In the genomic region with DNA sequence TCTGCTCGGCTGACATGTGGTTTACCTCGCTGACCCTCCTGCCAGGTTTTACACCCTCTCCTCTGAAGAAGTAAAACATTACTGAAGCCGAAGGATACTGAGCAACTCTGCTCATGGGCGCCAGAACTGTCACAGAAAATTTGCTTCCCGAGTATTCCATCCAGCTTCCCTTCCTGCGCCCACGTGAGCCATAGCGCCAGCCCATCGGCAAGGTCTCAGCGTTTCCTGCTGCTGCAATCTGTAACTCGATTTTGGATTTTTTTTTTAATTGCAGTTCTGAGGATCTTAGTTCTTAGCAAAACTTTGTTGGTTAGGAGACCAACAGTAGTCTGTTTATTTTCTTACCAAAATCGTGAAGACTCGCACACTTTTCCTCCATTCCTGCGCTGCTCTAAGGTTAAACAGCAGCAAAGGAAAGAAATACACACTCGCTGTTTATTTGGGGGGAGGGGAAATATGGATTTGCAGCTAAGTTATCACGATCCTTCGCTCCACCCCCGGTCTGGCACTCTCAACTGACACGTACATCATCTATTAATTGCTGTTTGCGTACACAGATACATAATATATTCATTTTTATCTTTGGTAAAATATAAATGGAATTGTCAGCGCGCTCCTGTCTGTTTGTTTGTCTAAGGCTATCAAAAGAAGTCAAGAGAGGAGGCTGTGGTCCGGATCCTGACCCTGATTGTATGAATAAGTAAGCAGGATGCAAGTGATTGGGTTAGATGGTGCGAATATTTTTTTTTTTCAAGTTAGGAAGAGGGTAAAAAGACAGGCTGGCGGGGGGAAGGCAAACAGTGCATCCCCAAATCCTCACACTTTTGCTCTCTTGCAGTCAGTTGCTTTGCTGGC, we compare ENCODE assay signal across 8 cellular contexts. TPM values are rescaled to one million over a fixed set of nuclear protein-coding genes. Genes with fewer than 3 reads are reported as not detected.
DNase-seq lines count a peak whose midpoint lies in the region; ATAC-seq and TF ChIP-seq lines count a peak whose summit lies in the region.

A gene (plus strand): TSS at position 795 of the 855 bp plus-strand sequence. CDS start 668 bp downstream, outside the sequence.

- no peaks in the 10 kb centered on the region for H3K36me3 ChIP-seq in HAP-1 (replicated peaks)
- H3K36me3 ChIP-seq in heart right ventricle = no peaks in the 10 kb centered on the region
- no peaks in the 10 kb centered on the region for H3K36me3 ChIP-seq in psoas muscle (ENCODE audit: insufficient read depth in 1 of 2, low read depth in 1 of 2)

- DNase-seq in HAP-1 (ENCODE audit: low spot score in 2 of 2) (peak in 1 of 2 experiments; percentile 29), RWPE1 (ENCODE audit: low spot score) (no peak), heart right ventricle (peak; percentile 15 to 29), psoas muscle (no peak), 8988T (no peak)
- DNase-seq in activated T-helper 2 cell treated with anti-CD3 and anti-CD28 coated beads, Interferon-gamma antibody, Interleukin-2, Interleukin-4, amounts not matched to agents 10 μg/mL and 5 μg/mL and 100 μg/mL, durations not matched to agents 14 hours and 24 hours and 36 hours (ENCODE audit: low spot score) = no peak

- H3K27me3 Mint-ChIP-seq in activated T-helper 2 cell treated with anti-CD3 and anti-CD28 coated beads, Interferon-gamma antibody, Interleukin-2, Interleukin-4, amounts not matched to agents 10 μg/mL and 5 μg/mL and 100 μg/mL, durations not matched to agents 14 hours and 24 hours and 36 hours (ENCODE audit: low read depth) = peaks cover 45% of the 10 kb centered on the region

- WGBS in heart right ventricle, 2 donors = 4 to 5% methylated on average over 25 of the region's 25 CpGs
- WGBS in psoas muscle, 3 donors = 2% methylated on average over 25 of the region's 25 CpGs

- no peak within 1 kb of the TSS for H3K27ac Mint-ChIP-seq in activated T-helper 2 cell treated with anti-CD3 and anti-CD28 coated beads, Interferon-gamma antibody, Interleukin-2, Interleukin-4, amounts not matched to agents 10 μg/mL and 5 μg/mL and 100 μg/mL, durations not matched to agents 14 hours and 24 hours and 36 hours

- no peaks in the 10 kb centered on the region for H3K4me1 Mint-ChIP-seq in activated T-helper 2 cell treated with anti-CD3 and anti-CD28 coated beads, Interferon-gamma antibody, Interleukin-2, Interleukin-4, amounts not matched to agents 10 μg/mL and 5 μg/mL and 100 μg/mL, durations not matched to agents 14 hours and 24 hours and 36 hours (ENCODE audit: low read depth)

- TF ChIP-seq CTCF in RWPE1 (conservative IDR thresholded peaks at IDR 0.05; ENCODE audit: low read depth) = no peak
- no peak for TF ChIP-seq CTCF in heart right ventricle (IDR thresholded peaks at IDR 0.05)
- no peak for TF ChIP-seq CTCF in psoas muscle (IDR thresholded peaks at IDR 0.05)

- in situ Hi-C loops in HAP-1 (cut with MboI; ENCODE audit: low sequenced_read_pairs) = no loop called here

- intact Hi-C loops in heart right ventricle (cut with DNase I) (loop anchor here in 3 of 10 donors (5.0 to 10.0 kb wide), 3 partner anchors 212 to 338 kb away; no protein-coding TSS in a partner anchor), psoas muscle (cut with DNase I) (loop anchor here in 1 of 2 donors (10.0 kb wide), 1 partner anchor 222 kb away; no protein-coding TSS in a partner anchor)
- intact Hi-C loops in activated T-helper 2 cell treated with anti-CD3 and anti-CD28 coated beads, Interferon-gamma antibody, Interleukin-2, Interleukin-4, amounts not matched to agents 10 μg/mL and 5 μg/mL and 100 μg/mL, durations not matched to agents 14 hours and 24 hours and 36 hours (cut with micrococcal nuclease) = no loop called here

- H3K36me3 Mint-ChIP-seq in activated T-helper 2 cell treated with anti-CD3 and anti-CD28 coated beads, Interferon-gamma antibody, Interleukin-2, Interleukin-4, amounts not matched to agents 10 μg/mL and 5 μg/mL and 100 μg/mL, durations not matched to agents 14 hours and 24 hours and 36 hours (ENCODE audit: low read depth) = no peaks in the 10 kb centered on the region

- no peak within 1 kb of the TSS for H3K4me3 Mint-ChIP-seq in activated T-helper 2 cell treated with anti-CD3 and anti-CD28 coated beads, Interferon-gamma antibody, Interleukin-2, Interleukin-4, amounts not matched to agents 10 μg/mL and 5 μg/mL and 100 μg/mL, durations not matched to agents 14 hours and 24 hours and 36 hours (ENCODE audit: low read depth)

- POLR2A ChIA-PET in RWPE1 (lab: Yijun Ruan, JAX; ENCODE audit: low non-redundant PET) = no interaction called here

- H3K27me3 ChIP-seq in HAP-1 (ENCODE audit: low read depth) (peaks cover 33% of the 10 kb centered on the region), heart right ventricle (peaks cover 0 to 47% (median 10%) of the 10 kb centered on the region in 7 donors), psoas muscle (ENCODE audit: insufficient read depth in 3 of 3, low read length in 2 of 3) (peaks cover 0 to 54% (median 0%) of the 10 kb centered on the region in 3 donors)

- H3K9me3 ChIP-seq in HAP-1 (no peaks in the 10 kb centered on the region), heart right ventricle (no peaks in the 10 kb centered on the region), psoas muscle (no peaks in the 10 kb centered on the region)

- H3K4me3 ChIP-seq in HAP-1 (peak within 1 kb of the TSS; percentile 37), heart right ventricle (peak within 1 kb of the TSS; percentile 49 to 73 (median 60)), psoas muscle (peak within 1 kb of the TSS; percentile 65)

- H3K4me1 ChIP-seq in HAP-1 = peaks cover 2% of the 10 kb centered on the region
- H3K4me1 ChIP-seq in heart right ventricle = peaks cover 0 to 24% (median 18%) of the 10 kb centered on the region in 9 donors
- no peaks in the 10 kb centered on the region for H3K4me1 ChIP-seq in psoas muscle

- no peaks in the 10 kb centered on the region for H3K9me3 Mint-ChIP-seq in activated T-helper 2 cell treated with anti-CD3 and anti-CD28 coated beads, Interferon-gamma antibody, Interleukin-2, Interleukin-4, amounts not matched to agents 10 μg/mL and 5 μg/mL and 100 μg/mL, durations not matched to agents 14 hours and 24 hours and 36 hours

- peak in 5 of 8 donors; percentile 50 to 64 (median 60) for ATAC-seq in heart right ventricle
- no peak for ATAC-seq in psoas muscle
- no peak for ATAC-seq in HG03457 (IDR thresholded peaks at IDR 0.05; ENCODE audit: unreplicated experiment)
- ATAC-seq in HG03460 (IDR thresholded peaks at IDR 0.05; ENCODE audit: unreplicated experiment) = no peak

- CTCF ChIA-PET in RWPE1 (lab: Yijun Ruan, JAX) = interaction anchor here (0.6 to 0.8 kb wide), 3 partner anchors 8 to 217 kb away, joined by 3 read pairs; no protein-coding TSS in a partner anchor

- H3K27ac ChIP-seq in RWPE1 (peak within 1 kb of the TSS; percentile 91), heart right ventricle (peak within 1 kb of the TSS in 5 of 10 donors; percentile 10 to 63 (median 42)), psoas muscle (no peak within 1 kb of the TSS)

RNA-seq across cellular contexts. Expression of the gene that starts here (rescaled TPM):
- total RNA-seq in heart right ventricle (1 to 10 TPM in 3 of 10 donors, under 1 TPM in 7; 0.17 to 2.3 (median 0.71) TPM), psoas muscle (under 1 TPM; 0.54 to 0.89 (median 0.79) TPM)
- polyA plus RNA-seq in heart right ventricle (1 to 10 TPM in 1 of 2 donors, under 1 TPM in 1; 0.51 to 1.2 TPM), psoas muscle (under 1 TPM; 0.23 to 0.42 (median 0.24) TPM)
- not detected in 2 replicates for total RNA-seq in activated T-helper 2 cell treated with anti-CD3 and anti-CD28 coated beads, Interferon-gamma antibody, Interleukin-2, Interleukin-4, amounts not matched to agents 10 μg/mL and 5 μg/mL and 100 μg/mL, durations not matched to agents 14 hours and 24 hours and 36 hours

Comparison
In these comparisons a context has a peak if more than half of its experiments do, and no peak if none do; other contexts are left out.
1. DNase-seq: peak in heart right ventricle (2 of 2); none in RWPE1 (single experiment), psoas muscle (0 of 2), activated T-helper 2 cell treated with anti-CD3 and anti-CD28 coated beads, Interferon-gamma antibody, Interleukin-2, Interleukin-4, amounts not matched to agents 10 μg/mL and 5 μg/mL and 100 μg/mL, durations not matched to agents 14 hours and 24 hours and 36 hours (single experiment) and 8988T (single experiment).
2. ATAC-seq: peak in heart right ventricle (5 of 8); none in psoas muscle (0 of 4), HG03457 (single experiment) and HG03460 (single experiment).
3. Peak in every context shown above with its lines, with median percentiles within 50 percentile points of each other: H3K4me3 ChIP-seq.